In the genomic region with DNA sequence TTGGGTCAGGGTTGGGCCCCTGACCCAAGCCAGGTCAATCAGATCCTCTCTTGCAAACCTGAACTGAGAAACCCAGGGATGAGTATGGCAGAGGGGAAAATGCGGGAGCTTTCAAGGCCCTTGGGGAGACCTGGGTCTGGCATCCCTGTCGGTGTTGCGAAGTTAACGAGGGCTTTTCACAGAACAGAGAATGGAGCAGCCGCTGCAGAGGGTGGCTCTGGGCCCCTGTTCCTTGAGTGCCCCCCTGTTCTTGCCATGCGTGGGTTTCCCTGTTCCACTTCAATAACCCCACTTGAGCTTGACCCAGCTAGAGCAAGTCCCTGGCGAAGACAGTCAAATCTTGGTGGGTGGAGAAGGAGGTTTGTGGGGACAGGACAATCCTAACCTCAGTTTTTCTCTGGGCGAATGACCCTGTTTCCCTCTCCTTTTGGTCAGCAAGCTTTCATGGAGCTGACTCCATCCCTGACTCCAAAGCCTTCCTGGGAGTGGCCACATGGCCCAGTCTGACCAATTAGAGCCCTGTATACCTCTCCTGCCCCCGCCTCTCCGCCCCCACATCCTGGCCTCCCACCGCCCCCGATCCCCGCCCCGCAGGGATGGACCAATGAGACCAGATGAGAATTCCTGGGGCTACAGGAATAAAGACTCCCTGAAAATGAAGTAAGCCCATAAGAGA, we compare ENCODE assay signal across 16 cellular contexts.
A peak's percentile ranks its signal among the peaks of the same experiment; 100 is the strongest.
DNase-seq lines count a peak whose midpoint lies in the region; ATAC-seq and TF ChIP-seq lines count a peak whose summit lies in the region.
"Had no signal": no experiment of that assay in that cellular context is flagged by ENCODE, and none has a peak within 500 bp of the region (broad histone marks: within the 10 kb centered on the region; RNA-seq: fewer than 3 reads in every experiment).

No MANE protein-coding gene starts in this region.

- POLR2A ChIA-PET in HEK293T (lab: Yijun Ruan, JAX): no interaction called here

- no peak overlapping the region for H3K9ac ChIP-seq in BLaER1

- intact Hi-C loops in tibial artery (cut with DNase I; ENCODE audit: low total_unique reads): no loop called here

- DNase-seq in HEK293T (ENCODE audit: extremely low spot score) (peak; percentile 57), SW480 (ENCODE audit: low spot score) (peak; percentile 79), left kidney (ENCODE audit: low read depth, low spot score) (peak; percentile 67), NCI-H1694 (lab: John Stamatoyannopoulos, UW) (no peak), tibial artery (no peak)
- no peak for DNase-seq in stimulated activated CD4-positive, alpha-beta T cell treated with anti-CD3 and anti-CD28 coated beads, Interleukin-4, amount 100 ng/mL, for 1 hour
- DNase-seq: activated T-cell treated with anti-CD3 and anti-CD28 coated beads, Interleukin-2, amount 50 U/mL, for 1 hour; amygdala; effector CD8-positive, alpha-beta T cell; foreskin melanocyte; naive B cell; NCI-H2081 had no signal

- H3K27ac ChIP-seq in BLaER1: no peak overlapping the region
- no peak overlapping the region for H3K27ac ChIP-seq in tibial artery
- H3K27ac ChIP-seq: C4-2B had no signal

- H3K4me1 ChIP-seq in BLaER1: peaks cover 22% of the 10 kb centered on the region
- H3K4me1 ChIP-seq in tibial artery: peaks cover 0 to 26% (median 19%) of the 10 kb centered on the region in 4 donors

- peaks cover 13% of the 10 kb centered on the region; the same call in 1 of the 2 replicates for H4K20me1 ChIP-seq in BLaER1

- CTCF ChIA-PET in HEK293T (lab: Yijun Ruan, JAX): interaction anchor here (1.0 to 2.3 kb wide), 2 partner anchors 15 to 32 kb away, joined by 4 to 6 read pairs; no protein-coding TSS in a partner anchor

- no peaks in the 10 kb centered on the region for H3K27me3 ChIP-seq in BLaER1
- no peaks in the 10 kb centered on the region for H3K27me3 ChIP-seq in tibial artery

- no peak for TF ChIP-seq CTCF in tibial artery (IDR thresholded peaks at IDR 0.05)

- no peak for ATAC-seq in HG03045 (IDR thresholded peaks at IDR 0.05; ENCODE audit: unreplicated experiment)
- ATAC-seq: sciatic nerve had no signal

- H3K4me3 ChIP-seq in BLaER1: no peak overlapping the region
- no peak overlapping the region for H3K4me3 ChIP-seq in tibial artery

- no peaks in the 10 kb centered on the region for H3K9me3 ChIP-seq in BLaER1
- no peaks in the 10 kb centered on the region for H3K9me3 ChIP-seq in tibial artery

- H3K36me3 ChIP-seq in BLaER1 (no peaks in the 10 kb centered on the region), tibial artery (no peaks in the 10 kb centered on the region)

- peak overlapping the region; percentile 95 for H3K4me2 ChIP-seq in BLaER1

TF ChIP-seq in HEK293T, 16 proteins besides CTCF, POLR2A, EP300 and RAD21:
- no peak for TF ChIP-seq BHLHE40 (IDR thresholded peaks at IDR 0.05; ENCODE audit: borderline replicate concordance)
- no peak for TF ChIP-seq FOXM1 (IDR thresholded peaks at IDR 0.05; ENCODE audit: borderline replicate concordance)
- no peak for TF ChIP-seq HDGF (IDR thresholded peaks at IDR 0.05; ENCODE audit: borderline replicate concordance)
- TF ChIP-seq SUZ12 (IDR thresholded peaks at IDR 0.05): no peak
- TF ChIP-seq SP1 (IDR thresholded peaks at IDR 0.05): no peak
- TF ChIP-seq CTBP1 (IDR thresholded peaks at IDR 0.05; ENCODE audit: borderline replicate concordance): no peak
- TF ChIP-seq ELF4 (IDR thresholded peaks at IDR 0.05): no peak
- TF ChIP-seq FOXK2 (IDR thresholded peaks at IDR 0.05): no peak
- no peak for TF ChIP-seq TARDBP (IDR thresholded peaks at IDR 0.05)
- no peak for TF ChIP-seq FOXA1 (IDR thresholded peaks at IDR 0.05)
- TF ChIP-seq ZNF384 (IDR thresholded peaks at IDR 0.05): no peak
- no peak for TF ChIP-seq PKNOX1 (IDR thresholded peaks at IDR 0.05)
- TF ChIP-seq L3MBTL2 (conservative IDR thresholded peaks at IDR 0.05): no peak
- no peak for TF ChIP-seq NFRKB (IDR thresholded peaks at IDR 0.05)
- TF ChIP-seq LEF1 (IDR thresholded peaks at IDR 0.05; ENCODE audit: borderline replicate concordance): no peak
- no peak for TF ChIP-seq ARNT (IDR thresholded peaks at IDR 0.05)

Comparison
In these comparisons a context has a peak if more than half of its experiments do, and no peak if none do; other contexts are left out.
1. DNase-seq: peak in HEK293T (single experiment), SW480 (single experiment) and left kidney (single experiment); none in NCI-H1694 (single experiment), tibial artery (0 of 2) and stimulated activated CD4-positive, alpha-beta T cell treated with anti-CD3 and anti-CD28 coated beads, Interleukin-4, amount 100 ng/mL, for 1 hour (single experiment).